ENCODE assay signal across 30 cellular contexts in genomic region chrX:106927023-106927422, GRCh38. TPM values are rescaled to one million over a fixed set of nuclear protein-coding genes. Genes with fewer than 3 reads are reported as not detected.
A peak's percentile ranks its signal among the peaks of the same experiment; 100 is the strongest.
DNase-seq lines count a peak whose midpoint lies in the region; ATAC-seq and TF ChIP-seq lines count a peak whose summit lies in the region.
"Had no signal": no experiment of that assay in that cellular context is flagged by ENCODE, and none has a peak within 500 bp of the region (broad histone marks: within the 10 kb centered on the region; RNA-seq: fewer than 3 reads in every experiment).

No MANE protein-coding gene starts in this region.

- H3K4me3 Mint-ChIP-seq in Caco-2 (ENCODE audit: unreplicated experiment) = no peak overlapping the region
- H3K4me3 Mint-ChIP-seq: CD8-positive, alpha-beta T cell; GM23338; H9; HFFc6 had no signal

- BruUV-seq in Caco-2 (replicated peaks; lab: Mats Ljungman, UMichigan) = no TSS peak

- H3K27ac Mint-ChIP-seq in Caco-2 (ENCODE audit: unreplicated experiment) = peak overlapping the region; percentile 22
- H3K27ac Mint-ChIP-seq: CD8-positive, alpha-beta T cell; GM23338; H9; HFFc6 had no signal

- H3K4me1 Mint-ChIP-seq in Caco-2 (ENCODE audit: low read depth, unreplicated experiment) = no peaks in the 10 kb centered on the region
- H3K4me1 Mint-ChIP-seq: GM23338, H9 had no signal

- H3K4me1 ChIP-seq in Caco-2 = peaks cover 38% of the 10 kb centered on the region
- peaks cover 0 to 9% (median 2%) of the 10 kb centered on the region in 4 donors for H3K4me1 ChIP-seq in right lobe of liver
- H3K4me1 ChIP-seq in heart right ventricle = no peaks in the 10 kb centered on the region
- H3K4me1 ChIP-seq: SJSA1 had no signal

- H3K9me3 Mint-ChIP-seq in Caco-2 (ENCODE audit: unreplicated experiment) = no peaks in the 10 kb centered on the region
- H3K9me3 Mint-ChIP-seq: CD8-positive, alpha-beta T cell; GM23338; HFFc6 had no signal

- no peaks in the 10 kb centered on the region for H3K27me3 ChIP-seq in Caco-2 (replicated peaks; ENCODE audit: control insufficient read depth, insufficient read depth, low read length)
- no peaks in the 10 kb centered on the region for H3K27me3 ChIP-seq in right lobe of liver
- peaks cover 0 to 21% (median 0%) of the 10 kb centered on the region in 7 donors for H3K27me3 ChIP-seq in heart right ventricle
- H3K27me3 ChIP-seq: SJSA1 had no signal

- 83% methylated on average over 3 of the region's 3 CpGs for WGBS in right lobe of liver (ENCODE audit: insufficient coverage, low coverage, low lambda C conversion rate, missing lambda C conversion rate)
- 83 to 91% methylated on average over 3 of the region's 3 CpGs for WGBS in heart right ventricle, 2 donors

- H3K27ac ChIP-seq in right lobe of liver (peak overlapping the region in 2 of 3 donors; percentile 24 to 77), heart right ventricle (no peak overlapping the region)
- H3K27ac ChIP-seq: PC-9, SJSA1 had no signal

- ATAC-seq in right lobe of liver (no peak), heart right ventricle (no peak), left colon (no peak)
- ATAC-seq: CD8-positive, alpha-beta T cell; GM23338 had no signal

- H3K27me3 Mint-ChIP-seq in Caco-2 (ENCODE audit: insufficient read depth, unreplicated experiment) = no peaks in the 10 kb centered on the region

- TF ChIP-seq POLR2A in right lobe of liver (IDR thresholded peaks at IDR 0.05) = no peak

- CTCF ChIA-PET in Caco-2 (lab: Charles Lee) = no interaction called here

- TF ChIP-seq CTCF in Caco-2 (IDR thresholded peaks at IDR 0.05; ENCODE audit: insufficient read depth in 1 of 2, low read depth in 1 of 2, low read length in 1 of 2, severe bottlenecking in 1 of 2, unreplicated experiment in 1 of 2) = no peak
- no peak for TF ChIP-seq CTCF in epithelial cell of esophagus (IDR thresholded peaks at IDR 0.05; ENCODE audit: insufficient read depth, low read depth, low read length, missing control alignments)
- no peak for TF ChIP-seq CTCF in right lobe of liver (IDR thresholded peaks at IDR 0.05)
- no peak for TF ChIP-seq CTCF in heart right ventricle (IDR thresholded peaks at IDR 0.05)

- POLR2A ChIA-PET in Caco-2 (lab: Charles Lee) = no interaction called here

- no peak overlapping the region for H3K4me3 ChIP-seq in Caco-2 (ENCODE audit: low read depth, low read length)
- H3K4me3 ChIP-seq in epithelial cell of esophagus (ENCODE audit: low read length) = no peak overlapping the region
- H3K4me3 ChIP-seq in right lobe of liver = no peak overlapping the region
- no peak overlapping the region for H3K4me3 ChIP-seq in heart right ventricle
- H3K4me3 ChIP-seq: GM23338, PC-9, SJSA1 had no signal

- H3K9me3 ChIP-seq in Caco-2 (no peaks in the 10 kb centered on the region), right lobe of liver (no peaks in the 10 kb centered on the region), heart right ventricle (no peaks in the 10 kb centered on the region)
- H3K9me3 ChIP-seq: SJSA1 had no signal

- no peaks in the 10 kb centered on the region for H3K36me3 ChIP-seq in Caco-2 (ENCODE audit: control insufficient read depth, insufficient read depth, low read length)
- H3K36me3 ChIP-seq in right lobe of liver = no peaks in the 10 kb centered on the region
- no peaks in the 10 kb centered on the region for H3K36me3 ChIP-seq in heart right ventricle
- H3K36me3 ChIP-seq: SJSA1 had no signal

- no peak for DNase-seq in Caco-2
- peak; percentile 39 for DNase-seq in LoVo (ENCODE audit: low spot score)
- DNase-seq in epithelial cell of esophagus (ENCODE audit: low read depth) = peak; percentile 9
- no peak for DNase-seq in right lobe of liver
- no peak for DNase-seq in heart right ventricle
- no peak for DNase-seq in HuH-7 (ENCODE audit: low spot score)
- DNase-seq in left colon = no peak
- no peak for DNase-seq in 8988T
- DNase-seq: C1 segment of cervical spinal cord; CD8-positive, alpha-beta T cell; GF-D8; H9; HFFc6; Karpas-422; MV-4-11; NCI-H1105; NCI-H146; NCI-H1930; NCI-H2107; NCI-H446 treated with DMSO at 0.1 percent for 48 hours; NCI-H526; NCI-H82; NK-92 treated with Interleukin-12 subunit alpha and Interleukin-12 subunit beta, amount 100 ng/mL, for 24 hours; PC-9; Right ventricle myocardium superior had no signal

- intact Hi-C loops in Caco-2 (cut with micrococcal nuclease; ENCODE audit: unreplicated experiment) (no loop called here), right lobe of liver (cut with DNase I) (no loop called here), heart right ventricle (cut with DNase I) (no loop called here), left colon (cut with DNase I, micrococcal nuclease) (no loop called here)

- H3K36me3 Mint-ChIP-seq in Caco-2 (ENCODE audit: insufficient read depth, unreplicated experiment) = peaks cover 7% of the 10 kb centered on the region
- H3K36me3 Mint-ChIP-seq: CD8-positive, alpha-beta T cell had no signal

RNA-seq across cellular contexts. Expression of gene CLDN2, which starts 6.8 kb away (rescaled TPM):
- total RNA-seq in Caco-2 (2022) (2.9 and 3.6 TPM in 2 replicates), right lobe of liver (10 to 100 TPM in 5 of 6 experiments, 1 to 10 TPM in 1; 6.3 to 48.4 (median 18.4) TPM), heart right ventricle (not detected), left colon (under 1 TPM; 0.20 to 0.27 TPM)
- under 1 TPM in 1 of 2 donors, not detected in 1; 0.03 TPM for polyA plus RNA-seq in heart right ventricle
- total RNA-seq: A673; CD8-positive, alpha-beta T cell; GM23338; H9; HFFc6; M059J; PC-9; Right ventricle myocardium superior; RPMI7951 had no signal
- polyA plus RNA-seq: GM23338 had no signal

RNA-seq across cellular contexts. Expression of gene RIPPLY1, which starts 23.9 kb away (rescaled TPM):
- total RNA-seq in Caco-2 (2022) = not detected in 2 replicates
- total RNA-seq in right lobe of liver = 1 to 10 TPM in 4 of 6 experiments, under 1 TPM in 2; 0.74 to 1.7 (median 1.1) TPM
- not detected for total RNA-seq in heart right ventricle
- under 1 TPM in 1 of 2 donors, not detected in 1; 0.07 TPM for polyA plus RNA-seq in heart right ventricle
- total RNA-seq in left colon = not detected
- total RNA-seq: A673; CD8-positive, alpha-beta T cell; GM23338; H9; HFFc6; M059J; PC-9; Right ventricle myocardium superior; RPMI7951; SJSA1 had no signal
- polyA plus RNA-seq: GM23338 had no signal

Comparison
In these comparisons a context has a peak if more than half of its experiments do, and no peak if none do; other contexts are left out.
1. DNase-seq: peak in LoVo (single experiment) and epithelial cell of esophagus (single experiment); none in Caco-2 (0 of 2), right lobe of liver (0 of 3), heart right ventricle (0 of 2), HuH-7 (single experiment), left colon (0 of 2) and 8988T (single experiment).
2. H3K27ac ChIP-seq: peak in right lobe of liver (2 of 3); none in heart right ventricle (0 of 10).